In genomic region chr15:53869044-53869805, GRCh38 we compare ENCODE assay signal across 14 cellular contexts.
DNase-seq lines count a peak whose midpoint lies in the region; ATAC-seq and TF ChIP-seq lines count a peak whose summit lies in the region.
"Had no signal": no experiment of that assay in that cellular context is flagged by ENCODE, and none has a peak within 500 bp of the region (broad histone marks: within the 10 kb centered on the region; RNA-seq: fewer than 3 reads in every experiment).

No MANE protein-coding gene starts in this region.

- no peak overlapping the region for H2AFZ ChIP-seq in neuronal stem cell (ENCODE audit: low read length)

- no peaks in the 10 kb centered on the region for H3K36me3 Mint-ChIP-seq in activated CD4-positive, alpha-beta T cell treated with anti-CD3 and anti-CD28 coated beads, Interleukin-2, amount 10 ng/mL, durations not matched to agents 24 days and 14 days (ENCODE audit: low read depth)
- H3K36me3 Mint-ChIP-seq: activated naive CD4-positive, alpha-beta T cell treated with anti-CD3 and anti-CD28 coated beads, Interleukin-2, amount 50 U/mL, for 24 hours; stimulated activated effector memory CD8-positive, alpha-beta T cell treated with anti-CD3 and anti-CD28 coated beads, Interleukin-12 subunit alpha, Interleukin-12 subunit beta, amount 100 ng/mL, for 72 hours had no signal

- no peak overlapping the region for H3K27ac ChIP-seq in psoas muscle
- no peak overlapping the region for H3K27ac ChIP-seq in neuronal stem cell (replicated peaks; ENCODE audit: low read length)
- H3K27ac ChIP-seq: esophagus squamous epithelium had no signal

- no peak overlapping the region for H2BK12ac ChIP-seq in neuronal stem cell (ENCODE audit: low read length)

- H2BK5ac ChIP-seq in neuronal stem cell (ENCODE audit: low read length): no peak overlapping the region

- intact Hi-C loops in activated CD4-positive, alpha-beta T cell treated with anti-CD3 and anti-CD28 coated beads, Interleukin-2, amount 10 ng/mL, durations not matched to agents 24 days and 14 days (cut with micrococcal nuclease): no loop called here
- intact Hi-C loops in psoas muscle (cut with DNase I): no loop called here

- no peak for TF ChIP-seq POLR2A in NB4 (IDR thresholded peaks at IDR 0.05; ENCODE audit: extremely low read depth, insufficient read length)

- no peaks in the 10 kb centered on the region for H3K36me3 ChIP-seq in psoas muscle (ENCODE audit: insufficient read depth in 1 of 2, low read depth in 1 of 2)
- no peaks in the 10 kb centered on the region for H3K36me3 ChIP-seq in neuronal stem cell (replicated peaks in 1 of 2; ENCODE audit: control insufficient read depth in 2 of 2, insufficient read depth in 2 of 2, low read length in 2 of 2)
- H3K36me3 ChIP-seq: esophagus squamous epithelium had no signal

- H3K79me1 ChIP-seq in neuronal stem cell (ENCODE audit: low read depth, low read length): no peaks in the 10 kb centered on the region

- H3K9me3 ChIP-seq in psoas muscle (no peaks in the 10 kb centered on the region), neuronal stem cell (replicated peaks in 1 of 2; ENCODE audit: control insufficient read depth in 2 of 2, insufficient read depth in 1 of 2, low read depth in 1 of 2, low read length in 2 of 2) (no peaks in the 10 kb centered on the region)
- H3K9me3 ChIP-seq: esophagus squamous epithelium had no signal

- no peak overlapping the region for H2BK15ac ChIP-seq in neuronal stem cell (ENCODE audit: low read length)

- no peak overlapping the region for H3K18ac ChIP-seq in neuronal stem cell (ENCODE audit: low read length)

- H3K4me3 ChIP-seq in NB4 (ENCODE audit: low read depth, low read length): no peak overlapping the region
- no peak overlapping the region for H3K4me3 ChIP-seq in cardiac fibroblast (replicated peaks in 1 of 2; ENCODE audit: low read depth in 2 of 2, low read length in 2 of 2)
- H3K4me3 ChIP-seq in psoas muscle: no peak overlapping the region
- H3K4me3 ChIP-seq in neuronal stem cell (ENCODE audit: low read length in 2 of 2): no peak overlapping the region
- H3K4me3 ChIP-seq: esophagus squamous epithelium had no signal

- H3K14ac ChIP-seq in neuronal stem cell (ENCODE audit: low read length): no peak overlapping the region

- DNase-seq in activated CD4-positive, alpha-beta T cell treated with anti-CD3 and anti-CD28 coated beads, Interleukin-2, amount 10 ng/mL, durations not matched to agents 24 days and 14 days: peak; percentile 29
- DNase-seq in activated CD4-positive, alpha-beta T cell treated with anti-CD3 and anti-CD28 coated beads for 4 hours: no peak
- peak; percentile 18 for DNase-seq in NB4 (ENCODE audit: low read depth)
- peak in 1 of 2 donors; percentile 1 for DNase-seq in cardiac fibroblast (ENCODE audit: low read depth in 2 of 2)
- no peak for DNase-seq in psoas muscle
- DNase-seq in NCI-H446 (lab: John Stamatoyannopoulos, UW): no peak
- DNase-seq in neuronal stem cell (ENCODE audit: low spot score): no peak
- DNase-seq: DMS79 treated with DMSO at 0.1 percent for 48 hours, esophagus squamous epithelium, midbrain, NCI-H2171 had no signal

- H2AK5ac ChIP-seq in neuronal stem cell (ENCODE audit: low read depth, low read length): no peak overlapping the region

- no peak for ATAC-seq in psoas muscle
- no peak for ATAC-seq in GM21360 (IDR thresholded peaks at IDR 0.05; ENCODE audit: unreplicated experiment)
- ATAC-seq: stimulated activated effector memory CD8-positive, alpha-beta T cell treated with anti-CD3 and anti-CD28 coated beads, Interleukin-12 subunit alpha, Interleukin-12 subunit beta, amount 100 ng/mL, for 72 hours had no signal

- TF ChIP-seq CTCF in NB4 (IDR thresholded peaks at IDR 0.05; ENCODE audit: low read depth, low read length): peak; percentile 35
- TF ChIP-seq CTCF in cardiac fibroblast (IDR thresholded peaks at IDR 0.05; ENCODE audit: low read depth, low read length): peak; percentile 22
- TF ChIP-seq CTCF in psoas muscle (IDR thresholded peaks at IDR 0.05): peak; percentile 4

- H3K27me3 ChIP-seq in psoas muscle (ENCODE audit: insufficient read depth in 3 of 3, low read length in 2 of 3) (no peaks in the 10 kb centered on the region), neuronal stem cell (ENCODE audit: control insufficient read depth in 3 of 3, insufficient read depth in 3 of 3, low read depth in 1 of 3, low read length in 3 of 3) (no peaks in the 10 kb centered on the region)
- H3K27me3 ChIP-seq: esophagus squamous epithelium had no signal

- no peak overlapping the region for H4K91ac ChIP-seq in neuronal stem cell (ENCODE audit: low read depth, low read length, poor library complexity)

- no peak overlapping the region for H3K4ac ChIP-seq in neuronal stem cell (ENCODE audit: low read length)

- no peak overlapping the region for H3K4me2 ChIP-seq in neuronal stem cell (ENCODE audit: insufficient read depth, low read length, poor library complexity, severe bottlenecking)

- 87 to 89% (median 87%) methylated on average over 7 of the region's 7 CpGs for WGBS in psoas muscle, 3 donors
- WGBS in neuronal stem cell (ENCODE audit: extremely low coverage in 2 of 2, insufficient read length in 2 of 2, insufficient replicate concordance in 1 of 2), 2 donors: no CpG with 5 or more reads among the region's 7 CpGs

- H3K9me3 Mint-ChIP-seq in activated CD4-positive, alpha-beta T cell treated with anti-CD3 and anti-CD28 coated beads, Interleukin-2, amount 10 ng/mL, durations not matched to agents 24 days and 14 days: no peaks in the 10 kb centered on the region
- H3K9me3 Mint-ChIP-seq: activated naive CD4-positive, alpha-beta T cell treated with anti-CD3 and anti-CD28 coated beads, Interleukin-2, amount 50 U/mL, for 24 hours had no signal

- H3K9ac ChIP-seq in neuronal stem cell (ENCODE audit: low read depth, low read length, poor library complexity): no peak overlapping the region

- no peak overlapping the region for H3K23ac ChIP-seq in neuronal stem cell (ENCODE audit: low read depth, low read length, poor library complexity)

- no peaks in the 10 kb centered on the region for H3K4me1 Mint-ChIP-seq in activated CD4-positive, alpha-beta T cell treated with anti-CD3 and anti-CD28 coated beads, Interleukin-2, amount 10 ng/mL, durations not matched to agents 24 days and 14 days
- H3K4me1 Mint-ChIP-seq: activated naive CD4-positive, alpha-beta T cell treated with anti-CD3 and anti-CD28 coated beads, Interleukin-2, amount 50 U/mL, for 24 hours; stimulated activated effector memory CD8-positive, alpha-beta T cell treated with anti-CD3 and anti-CD28 coated beads, Interleukin-12 subunit alpha, Interleukin-12 subunit beta, amount 100 ng/mL, for 72 hours had no signal

- H3K27me3 Mint-ChIP-seq in activated CD4-positive, alpha-beta T cell treated with anti-CD3 and anti-CD28 coated beads, Interleukin-2, amount 10 ng/mL, durations not matched to agents 24 days and 14 days: no peaks in the 10 kb centered on the region

- no peak overlapping the region for H3K4me3 Mint-ChIP-seq in activated CD4-positive, alpha-beta T cell treated with anti-CD3 and anti-CD28 coated beads, Interleukin-2, amount 10 ng/mL, durations not matched to agents 24 days and 14 days
- H3K4me3 Mint-ChIP-seq: activated naive CD4-positive, alpha-beta T cell treated with anti-CD3 and anti-CD28 coated beads, Interleukin-2, amount 50 U/mL, for 24 hours; stimulated activated effector memory CD8-positive, alpha-beta T cell treated with anti-CD3 and anti-CD28 coated beads, Interleukin-12 subunit alpha, Interleukin-12 subunit beta, amount 100 ng/mL, for 72 hours had no signal

- no peak overlapping the region for H2BK120ac ChIP-seq in neuronal stem cell (ENCODE audit: low read depth, low read length)

- no peaks in the 10 kb centered on the region for H3K4me1 ChIP-seq in psoas muscle
- no peaks in the 10 kb centered on the region for H3K4me1 ChIP-seq in neuronal stem cell (ENCODE audit: control insufficient read depth in 2 of 2, insufficient read depth in 1 of 2, low read depth in 1 of 2, low read length in 2 of 2)
- H3K4me1 ChIP-seq: esophagus squamous epithelium had no signal

- no peak overlapping the region for H3K27ac Mint-ChIP-seq in activated CD4-positive, alpha-beta T cell treated with anti-CD3 and anti-CD28 coated beads, Interleukin-2, amount 10 ng/mL, durations not matched to agents 24 days and 14 days
- H3K27ac Mint-ChIP-seq: activated naive CD4-positive, alpha-beta T cell treated with anti-CD3 and anti-CD28 coated beads, Interleukin-2, amount 50 U/mL, for 24 hours; stimulated activated effector memory CD8-positive, alpha-beta T cell treated with anti-CD3 and anti-CD28 coated beads, Interleukin-12 subunit alpha, Interleukin-12 subunit beta, amount 100 ng/mL, for 72 hours had no signal

- H4K8ac ChIP-seq in neuronal stem cell (ENCODE audit: low read depth, low read length): no peak overlapping the region

Comparison
In these comparisons a context has a peak if more than half of its experiments do, and no peak if none do; other contexts are left out.
1. DNase-seq: peak in activated CD4-positive, alpha-beta T cell treated with anti-CD3 and anti-CD28 coated beads, Interleukin-2, amount 10 ng/mL, durations not matched to agents 24 days and 14 days (single experiment) and NB4 (single experiment); none in activated CD4-positive, alpha-beta T cell treated with anti-CD3 and anti-CD28 coated beads for 4 hours (0 of 2), psoas muscle (0 of 2), NCI-H446 (0 of 2) and neuronal stem cell (single experiment).
2. Peak in every context shown above with its lines, with median percentiles within 50 percentile points of each other: CTCF ChIP-seq.